32 cellular contexts compared by ENCODE assay signal in the genomic region with DNA sequence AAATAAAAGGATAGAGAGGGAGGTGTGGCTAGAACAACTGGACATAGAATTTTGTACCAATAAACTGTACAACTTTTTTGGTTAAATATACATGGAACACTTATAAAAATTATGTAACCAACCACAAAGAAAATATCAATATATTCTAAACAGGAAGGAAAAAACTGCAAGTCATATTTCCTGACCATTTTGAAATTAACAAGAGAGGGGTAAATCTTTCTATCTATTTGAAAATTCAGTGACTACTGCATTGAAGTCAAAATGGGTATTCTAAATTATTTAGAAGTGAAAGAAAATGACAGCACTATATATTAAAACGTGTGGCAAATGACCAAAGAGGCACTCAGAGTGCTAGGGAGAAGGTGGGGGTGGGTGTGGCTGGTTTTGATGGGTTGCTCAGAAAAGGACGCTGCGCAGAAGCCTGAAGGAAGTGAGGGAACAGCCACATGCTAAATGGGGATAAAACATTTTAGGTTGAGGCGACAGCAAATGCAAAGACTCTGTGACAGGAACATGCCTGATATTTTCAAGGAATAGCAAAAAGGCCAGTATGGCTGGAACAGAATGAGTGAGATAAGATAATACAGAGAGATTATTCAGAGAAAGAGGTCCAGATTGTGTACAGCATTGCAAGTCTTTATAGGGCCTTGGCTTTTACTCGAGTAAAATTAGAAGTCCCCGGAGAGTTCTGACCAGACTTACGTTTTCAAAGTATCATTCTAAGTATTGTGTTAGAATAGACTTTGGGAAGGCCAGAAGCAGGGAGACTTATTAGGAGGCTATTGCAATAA. TPM values are rescaled to one million over a fixed set of nuclear protein-coding genes. Genes with fewer than 3 reads are reported as not detected.
"Had no signal": no experiment of that assay in that cellular context is flagged by ENCODE, and none has a peak within 500 bp of the region (broad histone marks: within the 10 kb centered on the region; RNA-seq: fewer than 3 reads in every experiment).

No MANE protein-coding gene starts in this region.

- H3K9me3 Mint-ChIP-seq: activated naive CD8-positive, alpha-beta T cell treated with anti-CD3 and anti-CD28 coated beads, Interleukin-2, amount 50 U/mL, for 24 hours; activated T-helper 1 cell treated with anti-CD3 and anti-CD28 coated beads, Interleukin-12 subunit alpha, Interleukin-12 subunit beta, Interleukin-2, Interleukin-4 antibody, amounts not matched to agents 30 ng/mL and 10 ng/mL and 1 ng/mL, durations not matched to agents 14 hours and 24 hours and 36 hours; memory B cell; naive thymus-derived CD8-positive, alpha-beta T cell; neural crest cell; type B pancreatic cell had no signal

- H3K27ac Mint-ChIP-seq: activated naive CD4-positive, alpha-beta T cell treated with anti-CD3 and anti-CD28 coated beads, Interleukin-2, amount 10 ng/mL, durations not matched to agents 7 days and 5 days; activated naive CD8-positive, alpha-beta T cell treated with anti-CD3 and anti-CD28 coated beads, Interleukin-2, amount 50 U/mL, for 24 hours; activated T-helper 1 cell treated with anti-CD3 and anti-CD28 coated beads, Interleukin-12 subunit alpha, Interleukin-12 subunit beta, Interleukin-2, Interleukin-4 antibody, amounts not matched to agents 30 ng/mL and 10 ng/mL and 1 ng/mL, durations not matched to agents 14 hours and 24 hours and 36 hours; memory B cell; type B pancreatic cell had no signal

- H3K27ac ChIP-seq: heart left ventricle, spleen, uterus, VCaP had no signal

- H3K4me3 ChIP-seq: heart left ventricle, spleen, uterus had no signal

- H3K9me3 ChIP-seq: heart left ventricle, spleen, uterus had no signal

- H3K4me1 ChIP-seq: heart left ventricle, uterus had no signal

- ATAC-seq: activated naive CD8-positive, alpha-beta T cell treated with anti-CD3 and anti-CD28 coated beads, Interleukin-2, amount 50 U/mL, for 24 hours; heart left ventricle; naive thymus-derived CD8-positive, alpha-beta T cell; right cardiac atrium; stimulated activated naive CD8-positive, alpha-beta T cell treated with anti-CD3 and anti-CD28 coated beads, Interleukin-15, Interleukin-2, amounts not matched to agents 100 U/mL and 50 U/mL, for 24 hours had no signal

- H3K4me1 Mint-ChIP-seq: neural crest cell had no signal

- H3K36me3 ChIP-seq: heart left ventricle, spleen, uterus had no signal

- H3K27me3 ChIP-seq: spleen, uterus had no signal

- DNase-seq: activated CD4-positive, alpha-beta T cell treated with anti-CD3 and anti-CD28 coated beads for 4 hours; activated CD4-positive, alpha-beta T cell treated with anti-CD3 and anti-CD28 coated beads, Interleukin-2, amount 50 U/mL, for 4 hours; activated effector memory CD4-positive, alpha-beta T cell treated with anti-CD3 and anti-CD28 coated beads, Interleukin-2, amount 50 U/mL, for 16 hours; activated naive CD4-positive, alpha-beta T cell treated with anti-CD3 and anti-CD28 coated beads, Interleukin-2, amount 10 ng/mL, durations not matched to agents 7 days and 5 days; activated naive CD8-positive, alpha-beta T cell treated with anti-CD3 and anti-CD28 coated beads, Interleukin-2, amount 50 U/mL, for 24 hours; amygdala; caudate nucleus; cortex of kidney; heart left ventricle; hypothalamus; naive thymus-derived CD8-positive, alpha-beta T cell; posterior cingulate gyrus; right cardiac atrium; spleen; stimulated activated CD4-positive, alpha-beta T cell treated with anti-CD3 and anti-CD28 coated beads, Interleukin-2, amount 100 ng/mL, for 48 hours; stimulated activated naive CD8-positive, alpha-beta T cell treated with anti-CD3 and anti-CD28 coated beads, Interleukin-15, Interleukin-2, amounts not matched to agents 100 U/mL and 50 U/mL, for 24 hours; substantia nigra; T-helper 9 cell; uterus had no signal

- H3K4me3 Mint-ChIP-seq: activated naive CD4-positive, alpha-beta T cell treated with anti-CD3 and anti-CD28 coated beads, Interleukin-2, amount 10 ng/mL, durations not matched to agents 7 days and 5 days; activated naive CD8-positive, alpha-beta T cell treated with anti-CD3 and anti-CD28 coated beads, Interleukin-2, amount 50 U/mL, for 24 hours; activated T-helper 1 cell treated with anti-CD3 and anti-CD28 coated beads, Interleukin-12 subunit alpha, Interleukin-12 subunit beta, Interleukin-2, Interleukin-4 antibody, amounts not matched to agents 30 ng/mL and 10 ng/mL and 1 ng/mL, durations not matched to agents 14 hours and 24 hours and 36 hours; memory B cell; naive thymus-derived CD8-positive, alpha-beta T cell; neural crest cell; type B pancreatic cell had no signal

- H3K36me3 Mint-ChIP-seq: activated naive CD4-positive, alpha-beta T cell treated with anti-CD3 and anti-CD28 coated beads, Interleukin-2, amount 10 ng/mL, durations not matched to agents 7 days and 5 days; naive thymus-derived CD8-positive, alpha-beta T cell; type B pancreatic cell had no signal

RNA-seq across cellular contexts. Expression of gene ERICH6, which starts 41.1 kb away (rescaled TPM):
- total RNA-seq: activated T-helper 1 cell treated with anti-CD3 and anti-CD28 coated beads, Interleukin-12 subunit alpha, Interleukin-12 subunit beta, Interleukin-2, Interleukin-4 antibody, amounts not matched to agents 30 ng/mL and 10 ng/mL and 1 ng/mL, durations not matched to agents 14 hours and 24 hours and 36 hours; chondrocyte; endothelial cell of umbilical vein; kidney epithelial cell; lower leg skin; naive thymus-derived CD8-positive, alpha-beta T cell; omental fat pad; spleen; T-helper 1 cell treated with Interleukin-12 subunit alpha and Interleukin-12 subunit beta and Interleukin-4 antibody, amounts not matched to agents 30 ng/mL and 1 ng/mL, for 36 hours; uterus had no signal
- polyA plus RNA-seq: endothelial cell of umbilical vein, esophagus, fibroblast of lung, heart left ventricle, right cardiac atrium, spleen had no signal
